10 cellular contexts compared by ENCODE assay signal in the genomic region with DNA sequence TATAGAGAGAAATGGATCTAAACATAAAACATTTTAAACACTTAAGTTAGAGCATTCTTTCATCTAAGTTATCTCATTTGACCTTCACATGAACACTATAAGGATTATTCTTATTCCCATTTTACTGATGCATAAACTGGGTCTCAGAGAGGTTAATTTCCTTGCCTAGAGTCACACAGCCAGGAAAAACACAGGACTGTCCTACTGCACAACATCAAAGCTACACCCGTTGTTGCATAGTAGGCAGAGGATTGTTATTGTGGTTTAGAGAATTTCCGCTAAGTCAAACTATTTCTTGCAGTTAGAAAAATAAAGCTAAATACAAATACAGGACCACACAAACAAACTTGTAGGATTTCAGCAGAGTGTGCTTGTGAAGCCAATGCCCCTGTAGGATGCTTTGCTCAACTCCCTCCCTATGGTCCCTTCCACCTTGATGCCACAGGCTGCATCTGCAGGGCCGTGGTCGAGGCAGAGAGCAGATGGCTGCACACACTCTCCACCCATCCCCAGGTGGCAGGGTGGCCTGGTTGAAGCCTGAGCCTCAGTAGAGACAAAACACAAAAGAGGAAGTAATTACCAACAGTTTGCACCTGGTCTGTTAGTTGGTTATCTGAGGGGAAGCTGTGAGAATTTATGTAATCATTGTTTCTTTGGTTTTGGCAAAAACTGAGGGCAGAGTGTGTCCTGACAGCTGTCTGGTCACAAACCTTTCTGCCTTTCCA. TPM values are rescaled to one million over a fixed set of nuclear protein-coding genes. Genes with fewer than 3 reads are reported as not detected.
A peak's percentile ranks its signal among the peaks of the same experiment; 100 is the strongest.
DNase-seq lines count a peak whose midpoint lies in the region; ATAC-seq and TF ChIP-seq lines count a peak whose summit lies in the region.
"Had no signal": no experiment of that assay in that cellular context is flagged by ENCODE, and none has a peak within 500 bp of the region (broad histone marks: within the 10 kb centered on the region; RNA-seq: fewer than 3 reads in every experiment).

No MANE protein-coding gene starts in this region.

- no peak for TF ChIP-seq CTCF in ascending aorta (IDR thresholded peaks at IDR 0.05)

- H3K4me1 ChIP-seq in ascending aorta, result no peaks in the 10 kb centered on the region
- H3K4me1 ChIP-seq: lower lobe of right lung had no signal

- DNase-seq in GF-D8 (lab: John Stamatoyannopoulos, UW), result peak; percentile 97
- DNase-seq in mucosa of gallbladder (ENCODE audit: low spot score), result no peak
- no peak for DNase-seq in retina
- DNase-seq in T1000 (lab: John Stamatoyannopoulos, UW), result no peak
- no peak for DNase-seq in ascending aorta (ENCODE audit: low spot score in 2 of 2)
- DNase-seq: GOT3, lower lobe of right lung had no signal

- no peaks in the 10 kb centered on the region for H3K27me3 ChIP-seq in ascending aorta

- intact Hi-C loops in ascending aorta (cut with DNase I), result no loop called here

- no peaks in the 10 kb centered on the region for H3K36me3 ChIP-seq in ascending aorta
- H3K36me3 ChIP-seq: lower lobe of right lung had no signal

- H3K9me3 ChIP-seq in ascending aorta, result no peaks in the 10 kb centered on the region
- H3K9me3 ChIP-seq: lower lobe of right lung had no signal

- peak; percentile 83 for ATAC-seq in GM19397 (IDR thresholded peaks at IDR 0.05; ENCODE audit: unreplicated experiment)
- ATAC-seq in HG03342 (IDR thresholded peaks at IDR 0.05; ENCODE audit: unreplicated experiment), result peak; percentile 83

- H3K4me3 ChIP-seq in ascending aorta, result no peak overlapping the region
- H3K4me3 ChIP-seq: lower lobe of right lung had no signal

- peak; percentile 39; the same call in 1 of the 2 replicates for TF ChIP-seq POLR2A in Raji (IDR thresholded peaks at IDR 0.05; ENCODE audit: insufficient read depth, low read depth, low read length)

- no peak overlapping the region for H3K27ac ChIP-seq in ascending aorta
- H3K27ac ChIP-seq: lower lobe of right lung had no signal

RNA-seq across cellular contexts. Expression of a gene that starts 41.1 kb away (rescaled TPM):
- total RNA-seq in mucosa of gallbladder (0.43 TPM), ascending aorta (not detected)

RNA-seq across cellular contexts. Expression of a gene that starts 55.6 kb away (rescaled TPM):
- total RNA-seq in mucosa of gallbladder (not detected), ascending aorta (not detected)
- total RNA-seq: lower lobe of right lung had no signal
